Comparison of ENCODE assay signal across 13 cellular contexts in genomic region chr11:125114518-125114917, GRCh38. TPM values are rescaled to one million over a fixed set of nuclear protein-coding genes. Genes with fewer than 3 reads are reported as not detected.
DNase-seq lines count a peak whose midpoint lies in the region; ATAC-seq, FAIRE-seq and TF ChIP-seq lines count a peak whose summit lies in the region.
"Had no signal": no experiment of that assay in that cellular context is flagged by ENCODE, and none has a peak within 500 bp of the region (broad histone marks: within the 10 kb centered on the region; RNA-seq: fewer than 3 reads in every experiment).

No MANE protein-coding gene starts in this region.

- H3K27ac Mint-ChIP-seq in neural crest cell (ENCODE audit: unreplicated experiment), result no peak overlapping the region

- TF ChIP-seq CTCF in GM12873 (IDR thresholded peaks at IDR 0.05; ENCODE audit: insufficient read depth, low read depth, low read length, missing control alignments) (peak; percentile 15), Loucy (conservative IDR thresholded peaks at IDR 0.05; ENCODE audit: low read length) (peak; percentile 15; the same call in 1 of the 2 replicates), GM12878 (IDR thresholded peaks at IDR 0.05 in 2 of 3, conservative IDR thresholded peaks at IDR 0.05 in 1 of 3; ENCODE audit: control insufficient read depth in 2 of 3, extremely low read depth in 1 of 3, insufficient read depth in 1 of 3, low read depth in 3 of 3, low read length in 3 of 3) (no peak), neural crest cell (conservative IDR thresholded peaks at IDR 0.05) (peak; percentile 18)

- H3K9ac ChIP-seq in Loucy (ENCODE audit: low read depth, low read length, poor library complexity, severe bottlenecking), result no peak overlapping the region
- no peak overlapping the region for H3K9ac ChIP-seq in GM12878 (ENCODE audit: control insufficient read depth, insufficient read depth, low read length)

- H3K9me3 ChIP-seq in Loucy (ENCODE audit: insufficient read depth, low read depth, low read length), result no peaks in the 10 kb centered on the region
- H3K9me3 ChIP-seq in GM12878 (replicated peaks; ENCODE audit: control insufficient read depth, insufficient read depth, low read length), result no peaks in the 10 kb centered on the region; the same call in 2 of the 3 replicates
- H3K9me3 ChIP-seq: adrenal gland had no signal

- peaks cover 15% of the 10 kb centered on the region for H3K36me3 Mint-ChIP-seq in neural crest cell (ENCODE audit: low read depth)

- TF ChIP-seq EP300 in GM12878 (IDR thresholded peaks at IDR 0.05; ENCODE audit: borderline replicate concordance in 1 of 2, control insufficient read depth in 1 of 2, low read depth in 2 of 2, low read length in 2 of 2), result no peak

- RAD21 ChIA-PET in GM12878 (lab: Charles Lee; ENCODE audit: unreplicated experiment), result no interaction called here

- no peaks in the 10 kb centered on the region for H4K20me1 ChIP-seq in Loucy (ENCODE audit: insufficient read depth, low read length, poor library complexity, severe bottlenecking)
- H4K20me1 ChIP-seq in GM12878 (ENCODE audit: control insufficient read depth, insufficient read depth), result no peaks in the 10 kb centered on the region

- no peak overlapping the region for H3K27ac ChIP-seq in GM12878 (ENCODE audit: control insufficient read depth, insufficient read depth)
- H3K27ac ChIP-seq: adrenal gland had no signal

- peaks cover 18% of the 10 kb centered on the region for H3K79me2 ChIP-seq in Loucy (ENCODE audit: insufficient read depth, low read length)
- peaks cover 10% of the 10 kb centered on the region for H3K79me2 ChIP-seq in GM12878 (ENCODE audit: control insufficient read depth, insufficient read depth, low read length)

- H2AFZ ChIP-seq in Loucy (ENCODE audit: low read length) (no peak overlapping the region), GM12878 (ENCODE audit: control insufficient read depth, low read depth, low read length) (no peak overlapping the region)

- no peak for TF ChIP-seq RAD21 in GM12878 (IDR thresholded peaks at IDR 0.05; ENCODE audit: insufficient read depth, low read depth, low read length)

- H3K9me2 ChIP-seq in Loucy (replicated peaks; ENCODE audit: low read depth, low read length), result no peaks in the 10 kb centered on the region

- intact Hi-C loops in GM12878 (cut with micrococcal nuclease; ENCODE audit: unreplicated experiment), result no loop called here

- peaks cover 29% of the 10 kb centered on the region for H3K4me1 Mint-ChIP-seq in neural crest cell

- FAIRE-seq in GM12878 (lab: Jason Lieb, UNC), result no peak

- SMC1A ChIA-PET in GM12878 (lab: Charles Lee; ENCODE audit: uncharacterized antibody, unreplicated experiment), result interaction anchor here (1.2 to 3.4 kb wide), 2 partner anchors 10 to 27 kb away, joined by 4 to 16 read pairs; no protein-coding TSS in a partner anchor

- H3K9me3 Mint-ChIP-seq in neural crest cell, result peaks cover 4% of the 10 kb centered on the region

- H3K36me3 ChIP-seq in Loucy (ENCODE audit: insufficient read depth, low read length), result no peaks in the 10 kb centered on the region
- no peaks in the 10 kb centered on the region for H3K36me3 ChIP-seq in GM12878 (ENCODE audit: control insufficient read depth in 2 of 2, insufficient read depth in 2 of 2, low read length in 1 of 2)
- H3K36me3 ChIP-seq: adrenal gland had no signal

- DNase-seq in GM12878 (ENCODE audit: low read depth, low spot score) (no peak), neural crest cell (ENCODE audit: low read depth, low spot score) (no peak), NCI-H510A treated with DMSO at 0.1 percent for 48 hours (lab: John Stamatoyannopoulos, UW) (no peak), NK-92 (lab: John Stamatoyannopoulos, UW; ENCODE audit: unreplicated experiment) (no peak)
- DNase-seq: adrenal gland, COR-L47, NCI-H2081 treated with DMSO at 0.1 percent for 48 hours, occipital lobe, substantia nigra had no signal

- no peaks in the 10 kb centered on the region for H3F3A ChIP-seq in Loucy (ENCODE audit: low read depth)

- H3K27me3 ChIP-seq in Loucy (ENCODE audit: insufficient read depth, low read length, poor library complexity, severe bottlenecking) (peaks cover 65% of the 10 kb centered on the region), GM12878 (replicated peaks in 1 of 2; ENCODE audit: control insufficient read depth in 2 of 2, insufficient read depth in 2 of 2, low read length in 1 of 2) (no peaks in the 10 kb centered on the region)
- H3K27me3 ChIP-seq: adrenal gland had no signal

- TF ChIP-seq POLR2A in GM12878 (IDR thresholded peaks at IDR 0.05; ENCODE audit: low read depth, low read length), result no peak

- H3K4me3 ChIP-seq in Loucy (ENCODE audit: low read length, poor library complexity, severe bottlenecking) (no peak overlapping the region), GM12878 (no peak overlapping the region)
- H3K4me3 ChIP-seq: adrenal gland had no signal

- no peak for ATAC-seq in GM12878
- ATAC-seq in HG03039 (IDR thresholded peaks at IDR 0.05; ENCODE audit: unreplicated experiment), result no peak
- ATAC-seq: SK-N-SH treated with all-trans-retinoic acid at 6 μM for 48 hours had no signal

- POLR2A ChIA-PET in GM12878 (lab: Charles Lee), result interaction anchor here (0.6 kb wide), 1 partner anchor 161 kb away, joined by 4 read pairs; no protein-coding TSS in a partner anchor

- WGBS in GM12878 (ENCODE audit: insufficient coverage, insufficient replicate concordance, low lambda C conversion rate, missing lambda C conversion rate), result 61% methylated on average over 8 of the region's 8 CpGs

- in situ Hi-C loops in GM12878 (cut with MboI), result no loop called here

- H3K4me3 Mint-ChIP-seq in neural crest cell, result no peak overlapping the region

- H3K4me2 ChIP-seq in Loucy (ENCODE audit: low read depth, low read length, poor library complexity, severe bottlenecking), result no peak overlapping the region
- no peak overlapping the region for H3K4me2 ChIP-seq in GM12878 (ENCODE audit: control insufficient read depth, insufficient read depth)

- CTCF ChIA-PET in GM12878 (lab: Yijun Ruan, JAX), result interaction anchor here (1.0 to 1.7 kb wide), 2 partner anchors 28 to 159 kb away, joined by 3 to 4 read pairs; no protein-coding TSS in a partner anchor

- H3K4me1 ChIP-seq in Loucy (ENCODE audit: insufficient read depth, low read length, poor library complexity, severe bottlenecking) (peaks cover 15% of the 10 kb centered on the region), GM12878 (ENCODE audit: control insufficient read depth, insufficient read depth, low read length) (no peaks in the 10 kb centered on the region; the same call in 1 of the 2 replicates)

- no TSS peak for BruUV-seq in GM12878 (replicated peaks; lab: Mats Ljungman, UMichigan)

- peaks cover 11% of the 10 kb centered on the region for H3K27me3 Mint-ChIP-seq in neural crest cell (ENCODE audit: low read depth)

RNA-seq across cellular contexts. Expression of gene TMEM218, which starts 3.1 kb away (rescaled TPM):
- 30.1 and 34.6 TPM in 2 replicates for total RNA-seq in GM12878 (2013; cell fraction: nucleolus; rRNA removed)
- 28.9 and 37.9 TPM in 2 replicates for total RNA-seq in GM12878 (2014; rRNA removed)
- total RNA-seq in GM12878 (2014; rRNA removed; fragmentation: Illumina TruSeq; extraction: Trizol), result 24.0 and 27.0 TPM in 2 replicates
- 14.4 and 19.9 TPM in 2 replicates for total RNA-seq in GM12878 (2021)
- polyA plus RNA-seq in GM12878 (2011; ENCODE audit: low read depth), result 17.7 TPM
- 35.7 and 36.8 TPM in 2 replicates for polyA plus RNA-seq in GM12878 (2011; rRNA removed)
- 37.2 and 37.5 TPM in 2 replicates for polyA plus RNA-seq in GM12878 (2011; cell fraction: cytosol; rRNA removed)
- polyA plus RNA-seq in GM12878 (2011; cell fraction: nucleus; rRNA removed), result 39.8 and 42.6 TPM in 2 replicates
- 17.1 and 19.5 TPM in 2 replicates for polyA plus RNA-seq in GM12878 (2012)
- polyA plus RNA-seq in GM12878 (2014; fragmentation: Illumina TruSeq; extraction: Trizol), result 30.5 and 46.9 TPM in 2 replicates
- polyA plus RNA-seq in GM12878 (2014; fragmentation: Nextera tagmentation; extraction: Ambion mirVana), result 10 to 100 TPM; 11.2 to 15.5 TPM
- 25.2 and 28.7 TPM in 2 replicates for polyA plus RNA-seq in GM12878 (2014; rRNA removed)
- 10 to 100 TPM; 45.7 to 50.3 TPM for polyA plus RNA-seq in GM12878 (2016; fragmentation: Nextera tagmentation; extraction: Ambion mirVana)
- 11.5 and 12.2 TPM in 2 replicates for polyA minus RNA-seq in GM12878 (2011; rRNA and poly(A)+ RNA removed)
- 5.1 and 6.4 TPM in 2 replicates for polyA minus RNA-seq in GM12878 (2011; cell fraction: cytosol; rRNA and poly(A)+ RNA removed)
- 10.8 and 15.3 TPM in 2 replicates for polyA minus RNA-seq in GM12878 (2011; cell fraction: nucleus; rRNA and poly(A)+ RNA removed)
- total RNA-seq in neural crest cell, result 30.4 and 34.6 TPM in 2 replicates

RNA-seq across cellular contexts. Expression of gene PKNOX2, which starts 50.0 kb away (rescaled TPM):
- total RNA-seq in GM12878 (2013; cell fraction: nucleolus; rRNA removed), result not detected in 2 replicates
- total RNA-seq in GM12878 (2014; rRNA removed) (not detected in 2 replicates), GM12878 (2014; rRNA removed; fragmentation: Illumina TruSeq; extraction: Trizol) (not detected in 2 replicates), GM12878 (2021) (not detected in 2 replicates), neural crest cell (21.5 and 23.5 TPM in 2 replicates)
- not detected for polyA plus RNA-seq in GM12878 (2011; ENCODE audit: low read depth)
- polyA plus RNA-seq in GM12878 (2011; rRNA removed) (not detected in 2 replicates), GM12878 (2014; fragmentation: Illumina TruSeq; extraction: Trizol) (not detected in 2 replicates), GM12878 (2014; fragmentation: Nextera tagmentation; extraction: Ambion mirVana) (not detected), GM12878 (2014; rRNA removed) (not detected in 2 replicates), GM12878 (2016; fragmentation: Nextera tagmentation; extraction: Ambion mirVana) (not detected)
- polyA plus RNA-seq in GM12878 (2011; cell fraction: cytosol; rRNA removed), result 0.03 TPM in 1 of 2 replicates, not detected in the other
- polyA plus RNA-seq in GM12878 (2011; cell fraction: nucleus; rRNA removed), result 0.03 TPM in 1 of 2 replicates, not detected in the other
- 0.03 TPM in 1 of 2 replicates, not detected in the other for polyA plus RNA-seq in GM12878 (2012)
- not detected in 2 replicates for polyA minus RNA-seq in GM12878 (2011; rRNA and poly(A)+ RNA removed)
- polyA minus RNA-seq in GM12878 (2011; cell fraction: cytosol; rRNA and poly(A)+ RNA removed), result not detected in 2 replicates
- polyA minus RNA-seq in GM12878 (2011; cell fraction: nucleus; rRNA and poly(A)+ RNA removed), result not detected in 2 replicates

RNA-seq across cellular contexts. Expression of gene SLC37A2, which starts 51.4 kb away (rescaled TPM):
- 7.1 and 8.3 TPM in 2 replicates for total RNA-seq in GM12878 (2013; cell fraction: nucleolus; rRNA removed)
- total RNA-seq in GM12878 (2014; rRNA removed), result 2.4 and 2.7 TPM in 2 replicates
- total RNA-seq in GM12878 (2014; rRNA removed; fragmentation: Illumina TruSeq; extraction: Trizol), result 1.3 and 1.4 TPM in 2 replicates
- 3.0 and 3.4 TPM in 2 replicates for total RNA-seq in GM12878 (2021)
- polyA plus RNA-seq in GM12878 (2011; ENCODE audit: low read depth), result 0.73 TPM
- polyA plus RNA-seq in GM12878 (2011; rRNA removed), result 8.3 and 9.8 TPM in 2 replicates
- polyA plus RNA-seq in GM12878 (2011; cell fraction: cytosol; rRNA removed), result 12.1 and 13.1 TPM in 2 replicates
- polyA plus RNA-seq in GM12878 (2011; cell fraction: nucleus; rRNA removed), result 26.6 and 33.5 TPM in 2 replicates
- 0.91 and 2.3 TPM in 2 replicates for polyA plus RNA-seq in GM12878 (2012)
- 1.4 and 1.7 TPM in 2 replicates for polyA plus RNA-seq in GM12878 (2014; fragmentation: Illumina TruSeq; extraction: Trizol)
- polyA plus RNA-seq in GM12878 (2014; fragmentation: Nextera tagmentation; extraction: Ambion mirVana), result under 1 TPM; 0.26 to 0.29 TPM
- 2.5 and 2.7 TPM in 2 replicates for polyA plus RNA-seq in GM12878 (2014; rRNA removed)
- polyA plus RNA-seq in GM12878 (2016; fragmentation: Nextera tagmentation; extraction: Ambion mirVana), result 1 to 10 TPM in 1 of 2 experiments, under 1 TPM in 1; 0.99 to 2.3 TPM
- 8.5 and 13.3 TPM in 2 replicates for polyA minus RNA-seq in GM12878 (2011; rRNA and poly(A)+ RNA removed)
- polyA minus RNA-seq in GM12878 (2011; cell fraction: cytosol; rRNA and poly(A)+ RNA removed), result 3.2 and 4.4 TPM in 2 replicates
- 8.2 and 8.5 TPM in 2 replicates for polyA minus RNA-seq in GM12878 (2011; cell fraction: nucleus; rRNA and poly(A)+ RNA removed)
- total RNA-seq in neural crest cell, result 0.98 and 1.2 TPM in 2 replicates

Comparison
In these comparisons a context has a peak if more than half of its experiments do, and no peak if none do; other contexts are left out.
1. CTCF ChIP-seq: peak in GM12873 (single experiment), Loucy (single experiment) and neural crest cell (single experiment); none in GM12878 (0 of 3).
2. RNA of gene PKNOX2, which starts 50.0 kb away (total RNA-seq): 21.5 to 23.5 TPM in neural crest cell; not detected in GM12878; every median in the first group is over 10 times any median in the second.